In the genomic region with DNA sequence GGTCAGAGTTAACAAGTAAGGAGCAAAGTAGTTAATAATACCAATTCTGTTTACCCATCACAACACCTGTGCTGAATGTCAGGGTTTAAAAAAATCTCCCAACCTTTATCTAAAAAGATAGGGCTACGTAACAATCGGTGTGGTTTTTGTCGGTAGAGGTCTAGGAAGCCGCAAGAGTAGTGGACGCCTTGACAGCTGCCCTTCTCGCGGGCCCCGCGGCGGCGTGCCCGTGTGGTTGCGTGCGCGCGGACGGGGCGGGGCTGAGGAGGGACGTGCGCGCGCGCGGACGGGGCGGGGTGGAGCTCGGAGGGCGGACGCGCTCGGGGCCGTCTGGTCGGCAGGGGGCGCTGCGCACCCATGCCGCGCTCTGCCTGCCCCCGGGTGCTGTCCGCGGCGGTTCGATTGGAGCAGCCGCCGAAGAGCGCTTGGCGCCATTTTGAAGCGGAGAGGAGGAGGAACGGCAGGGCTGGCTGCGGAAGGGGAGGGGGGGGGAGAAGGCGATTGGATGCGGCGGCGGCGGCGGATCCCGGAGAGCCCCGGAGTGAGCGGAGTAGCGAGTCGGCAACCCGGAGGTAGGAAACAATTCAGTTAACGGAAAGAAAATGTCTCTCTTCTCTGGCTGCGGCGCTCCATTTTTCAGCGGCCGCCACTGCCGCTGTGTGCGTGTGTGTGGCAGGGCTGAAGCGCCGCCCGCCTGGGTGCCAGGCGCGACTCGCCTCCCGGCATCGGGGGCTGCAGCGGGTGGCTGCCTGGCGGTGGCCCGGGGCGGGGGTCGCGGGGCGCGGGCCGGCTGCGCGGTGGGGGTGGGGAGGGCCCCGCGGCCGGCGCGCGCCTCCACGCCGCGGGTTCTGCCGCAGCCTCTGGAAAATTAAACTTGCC, we compare ENCODE assay signal across 1 cellular context.
TF ChIP-seq lines count a peak whose summit lies in the region.

A gene with protein sequence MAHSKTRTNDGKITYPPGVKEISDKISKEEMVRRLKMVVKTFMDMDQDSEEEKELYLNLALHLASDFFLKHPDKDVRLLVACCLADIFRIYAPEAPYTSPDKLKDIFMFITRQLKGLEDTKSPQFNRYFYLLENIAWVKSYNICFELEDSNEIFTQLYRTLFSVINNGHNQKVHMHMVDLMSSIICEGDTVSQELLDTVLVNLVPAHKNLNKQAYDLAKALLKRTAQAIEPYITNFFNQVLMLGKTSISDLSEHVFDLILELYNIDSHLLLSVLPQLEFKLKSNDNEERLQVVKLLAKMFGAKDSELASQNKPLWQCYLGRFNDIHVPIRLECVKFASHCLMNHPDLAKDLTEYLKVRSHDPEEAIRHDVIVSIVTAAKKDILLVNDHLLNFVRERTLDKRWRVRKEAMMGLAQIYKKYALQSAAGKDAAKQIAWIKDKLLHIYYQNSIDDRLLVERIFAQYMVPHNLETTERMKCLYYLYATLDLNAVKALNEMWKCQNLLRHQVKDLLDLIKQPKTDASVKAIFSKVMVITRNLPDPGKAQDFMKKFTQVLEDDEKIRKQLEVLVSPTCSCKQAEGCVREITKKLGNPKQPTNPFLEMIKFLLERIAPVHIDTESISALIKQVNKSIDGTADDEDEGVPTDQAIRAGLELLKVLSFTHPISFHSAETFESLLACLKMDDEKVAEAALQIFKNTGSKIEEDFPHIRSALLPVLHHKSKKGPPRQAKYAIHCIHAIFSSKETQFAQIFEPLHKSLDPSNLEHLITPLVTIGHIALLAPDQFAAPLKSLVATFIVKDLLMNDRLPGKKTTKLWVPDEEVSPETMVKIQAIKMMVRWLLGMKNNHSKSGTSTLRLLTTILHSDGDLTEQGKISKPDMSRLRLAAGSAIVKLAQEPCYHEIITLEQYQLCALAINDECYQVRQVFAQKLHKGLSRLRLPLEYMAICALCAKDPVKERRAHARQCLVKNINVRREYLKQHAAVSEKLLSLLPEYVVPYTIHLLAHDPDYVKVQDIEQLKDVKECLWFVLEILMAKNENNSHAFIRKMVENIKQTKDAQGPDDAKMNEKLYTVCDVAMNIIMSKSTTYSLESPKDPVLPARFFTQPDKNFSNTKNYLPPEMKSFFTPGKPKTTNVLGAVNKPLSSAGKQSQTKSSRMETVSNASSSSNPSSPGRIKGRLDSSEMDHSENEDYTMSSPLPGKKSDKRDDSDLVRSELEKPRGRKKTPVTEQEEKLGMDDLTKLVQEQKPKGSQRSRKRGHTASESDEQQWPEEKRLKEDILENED (N-terminal part only) (plus strand): TSS at position 431 of the 879 bp plus-strand sequence. CDS start 62,321 bp downstream, outside the sequence.

TF ChIP-seq in HepG2, 621 proteins besides CTCF, POLR2A, EP300 and RAD21 (continued from another document and continues in another):
- TF ChIP-seq, protein P1, sequence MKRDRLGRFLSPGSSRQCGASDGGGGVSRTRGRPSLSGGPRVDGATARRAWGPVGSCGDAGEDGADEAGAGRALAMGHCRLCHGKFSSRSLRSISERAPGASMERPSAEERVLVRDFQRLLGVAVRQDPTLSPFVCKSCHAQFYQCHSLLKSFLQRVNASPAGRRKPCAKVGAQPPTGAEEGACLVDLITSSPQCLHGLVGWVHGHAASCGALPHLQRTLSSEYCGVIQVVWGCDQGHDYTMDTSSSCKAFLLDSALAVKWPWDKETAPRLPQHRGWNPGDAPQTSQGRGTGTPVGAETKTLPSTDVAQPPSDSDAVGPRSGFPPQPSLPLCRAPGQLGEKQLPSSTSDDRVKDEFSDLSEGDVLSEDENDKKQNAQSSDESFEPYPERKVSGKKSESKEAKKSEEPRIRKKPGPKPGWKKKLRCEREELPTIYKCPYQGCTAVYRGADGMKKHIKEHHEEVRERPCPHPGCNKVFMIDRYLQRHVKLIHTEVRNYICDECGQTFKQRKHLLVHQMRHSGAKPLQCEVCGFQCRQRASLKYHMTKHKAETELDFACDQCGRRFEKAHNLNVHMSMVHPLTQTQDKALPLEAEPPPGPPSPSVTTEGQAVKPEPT (CRISPR knock-in tag; IDR thresholded peaks at IDR 0.05; ENCODE audit: low read depth) = peak; percentile 79; the same call in 1 of the 2 replicates
- TF ChIP-seq ZNF775 (CRISPR knock-in tag; IDR thresholded peaks at IDR 0.05; ENCODE audit: borderline replicate concordance) (no peak), MEIS1 (CRISPR knock-in tag; IDR thresholded peaks at IDR 0.05; ENCODE audit: borderline replicate concordance) (peak; percentile 43), FIP1L1 (IDR thresholded peaks at IDR 0.05; ENCODE audit: borderline replicate concordance, insufficient read depth, low read depth, low read length) (no peak), ZNF441 (CRISPR knock-in tag; IDR thresholded peaks at IDR 0.05; ENCODE audit: borderline replicate concordance) (0 out of 2 replicates have a peak, but pooled peaks have one; percentile 55), SRSF1 (optimal IDR thresholded peaks at IDR 0.05; ENCODE audit: low read depth, low read length) (peak; percentile 50), ZNF720 (CRISPR knock-in tag; IDR thresholded peaks at IDR 0.05) (no peak), ZNF160 (CRISPR knock-in tag; IDR thresholded peaks at IDR 0.05) (no peak), PPARG (CRISPR knock-in tag; conservative IDR thresholded peaks at IDR 0.05) (no peak), RXRB (CRISPR knock-in tag; IDR thresholded peaks at IDR 0.05; ENCODE audit: borderline replicate concordance) (0 out of 2 replicates have a peak, but pooled peaks have one; percentile 17), WIZ (CRISPR knock-in tag; IDR thresholded peaks at IDR 0.05) (no peak), ZNF737 (CRISPR knock-in tag; IDR thresholded peaks at IDR 0.05; ENCODE audit: borderline replicate concordance) (no peak), SIN3B (IDR thresholded peaks at IDR 0.05; ENCODE audit: low read length) (no peak), ZFP37 (CRISPR knock-in tag; IDR thresholded peaks at IDR 0.05; ENCODE audit: borderline replicate concordance) (no peak), SKI (IDR thresholded peaks at IDR 0.05; ENCODE audit: partially characterized antibody) (peak; percentile 69), CENPX (CRISPR knock-in tag; IDR thresholded peaks at IDR 0.05) (no peak), YEATS4 (CRISPR knock-in tag; IDR thresholded peaks at IDR 0.05; ENCODE audit: borderline replicate concordance) (peak; percentile 77), SP1 (IDR thresholded peaks at IDR 0.05) (no peak), SP1 (CRISPR knock-in tag; IDR thresholded peaks at IDR 0.05) (peak; percentile 88), YY1 (IDR thresholded peaks at IDR 0.05; ENCODE audit: insufficient read depth, insufficient replicate concordance, low read depth, low read length) (peak; percentile 96), SP5 (CRISPR knock-in tag; IDR thresholded peaks at IDR 0.05; ENCODE audit: borderline replicate concordance, low read depth) (0 out of 2 replicates have a peak, but pooled peaks have one; percentile 43), GATAD1 (CRISPR knock-in tag; IDR thresholded peaks at IDR 0.05) (peak; percentile 38; the same call in 1 of the 2 replicates), SPEN (CRISPR knock-in tag; IDR thresholded peaks at IDR 0.05; ENCODE audit: low read depth) (peak; percentile 50; the same call in 1 of the 2 replicates), ZNF260 (CRISPR knock-in tag; IDR thresholded peaks at IDR 0.05; ENCODE audit: borderline replicate concordance, low read depth) (no peak), ZNF207 (IDR thresholded peaks at IDR 0.05; ENCODE audit: borderline replicate concordance) (no peak), SAP130 (CRISPR knock-in tag; IDR thresholded peaks at IDR 0.05; ENCODE audit: low read depth) (peak; percentile 79), DNMT1 (CRISPR knock-in tag; IDR thresholded peaks at IDR 0.05) (no peak), BORCS8-MEF2B (CRISPR knock-in tag; IDR thresholded peaks at IDR 0.05) (peak; percentile 76; the same call in 1 of the 2 replicates), KAT8 (CRISPR knock-in tag; IDR thresholded peaks at IDR 0.05) (no peak), PHF20 (CRISPR knock-in tag; IDR thresholded peaks at IDR 0.05) (peak; percentile 59; the same call in 1 of the 2 replicates), MEIS2 (CRISPR knock-in tag; IDR thresholded peaks at IDR 0.05) (peak; percentile 46; the same call in 1 of the 2 replicates), ISX (CRISPR knock-in tag; conservative IDR thresholded peaks at IDR 0.05) (no peak), MYNN (CRISPR knock-in tag; IDR thresholded peaks at IDR 0.05; ENCODE audit: low read depth) (no peak), ZNF383 (CRISPR knock-in tag; IDR thresholded peaks at IDR 0.05; ENCODE audit: borderline replicate concordance) (0 out of 2 replicates have a peak, but pooled peaks have one; percentile 56)
- TF ChIP-seq, protein P2, sequence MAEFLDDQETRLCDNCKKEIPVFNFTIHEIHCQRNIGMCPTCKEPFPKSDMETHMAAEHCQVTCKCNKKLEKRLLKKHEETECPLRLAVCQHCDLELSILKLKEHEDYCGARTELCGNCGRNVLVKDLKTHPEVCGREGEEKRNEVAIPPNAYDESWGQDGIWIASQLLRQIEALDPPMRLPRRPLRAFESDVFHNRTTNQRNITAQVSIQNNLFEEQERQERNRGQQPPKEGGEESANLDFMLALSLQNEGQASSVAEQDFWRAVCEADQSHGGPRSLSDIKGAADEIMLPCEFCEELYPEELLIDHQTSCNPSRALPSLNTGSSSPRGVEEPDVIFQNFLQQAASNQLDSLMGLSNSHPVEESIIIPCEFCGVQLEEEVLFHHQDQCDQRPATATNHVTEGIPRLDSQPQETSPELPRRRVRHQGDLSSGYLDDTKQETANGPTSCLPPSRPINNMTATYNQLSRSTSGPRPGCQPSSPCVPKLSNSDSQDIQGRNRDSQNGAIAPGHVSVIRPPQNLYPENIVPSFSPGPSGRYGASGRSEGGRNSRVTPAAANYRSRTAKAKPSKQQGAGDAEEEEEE (CRISPR knock-in tag; IDR thresholded peaks at IDR 0.05; ENCODE audit: borderline replicate concordance) = no peak
- TF ChIP-seq, protein P3, sequence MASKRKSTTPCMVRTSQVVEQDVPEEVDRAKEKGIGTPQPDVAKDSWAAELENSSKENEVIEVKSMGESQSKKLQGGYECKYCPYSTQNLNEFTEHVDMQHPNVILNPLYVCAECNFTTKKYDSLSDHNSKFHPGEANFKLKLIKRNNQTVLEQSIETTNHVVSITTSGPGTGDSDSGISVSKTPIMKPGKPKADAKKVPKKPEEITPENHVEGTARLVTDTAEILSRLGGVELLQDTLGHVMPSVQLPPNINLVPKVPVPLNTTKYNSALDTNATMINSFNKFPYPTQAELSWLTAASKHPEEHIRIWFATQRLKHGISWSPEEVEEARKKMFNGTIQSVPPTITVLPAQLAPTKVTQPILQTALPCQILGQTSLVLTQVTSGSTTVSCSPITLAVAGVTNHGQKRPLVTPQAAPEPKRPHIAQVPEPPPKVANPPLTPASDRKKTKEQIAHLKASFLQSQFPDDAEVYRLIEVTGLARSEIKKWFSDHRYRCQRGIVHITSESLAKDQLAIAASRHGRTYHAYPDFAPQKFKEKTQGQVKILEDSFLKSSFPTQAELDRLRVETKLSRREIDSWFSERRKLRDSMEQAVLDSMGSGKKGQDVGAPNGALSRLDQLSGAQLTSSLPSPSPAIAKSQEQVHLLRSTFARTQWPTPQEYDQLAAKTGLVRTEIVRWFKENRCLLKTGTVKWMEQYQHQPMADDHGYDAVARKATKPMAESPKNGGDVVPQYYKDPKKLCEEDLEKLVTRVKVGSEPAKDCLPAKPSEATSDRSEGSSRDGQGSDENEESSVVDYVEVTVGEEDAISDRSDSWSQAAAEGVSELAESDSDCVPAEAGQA (IDR thresholded peaks at IDR 0.05; ENCODE audit: low read depth) = peak; percentile 77; the same call in 1 of the 2 replicates
- TF ChIP-seq, protein P3 (CRISPR knock-in tag; IDR thresholded peaks at IDR 0.05; ENCODE audit: borderline replicate concordance) = no peak
- TF ChIP-seq, protein P4, sequence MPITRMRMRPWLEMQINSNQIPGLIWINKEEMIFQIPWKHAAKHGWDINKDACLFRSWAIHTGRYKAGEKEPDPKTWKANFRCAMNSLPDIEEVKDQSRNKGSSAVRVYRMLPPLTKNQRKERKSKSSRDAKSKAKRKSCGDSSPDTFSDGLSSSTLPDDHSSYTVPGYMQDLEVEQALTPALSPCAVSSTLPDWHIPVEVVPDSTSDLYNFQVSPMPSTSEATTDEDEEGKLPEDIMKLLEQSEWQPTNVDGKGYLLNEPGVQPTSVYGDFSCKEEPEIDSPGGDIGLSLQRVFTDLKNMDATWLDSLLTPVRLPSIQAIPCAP (CRISPR knock-in tag; IDR thresholded peaks at IDR 0.05; ENCODE audit: low read depth) = no peak
- TF ChIP-seq, protein P5, sequence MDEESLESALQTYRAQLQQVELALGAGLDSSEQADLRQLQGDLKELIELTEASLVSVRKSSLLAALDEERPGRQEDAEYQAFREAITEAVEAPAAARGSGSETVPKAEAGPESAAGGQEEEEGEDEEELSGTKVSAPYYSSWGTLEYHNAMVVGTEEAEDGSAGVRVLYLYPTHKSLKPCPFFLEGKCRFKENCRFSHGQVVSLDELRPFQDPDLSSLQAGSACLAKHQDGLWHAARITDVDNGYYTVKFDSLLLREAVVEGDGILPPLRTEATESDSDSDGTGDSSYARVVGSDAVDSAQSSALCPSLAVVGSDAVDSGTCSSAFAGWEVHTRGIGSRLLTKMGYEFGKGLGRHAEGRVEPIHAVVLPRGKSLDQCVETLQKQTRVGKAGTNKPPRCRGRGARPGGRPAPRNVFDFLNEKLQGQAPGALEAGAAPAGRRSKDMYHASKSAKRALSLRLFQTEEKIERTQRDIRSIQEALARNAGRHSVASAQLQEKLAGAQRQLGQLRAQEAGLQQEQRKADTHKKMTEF (CRISPR knock-in tag; IDR thresholded peaks at IDR 0.05) = peak; percentile 41; the same call in 1 of the 2 replicates
- TF ChIP-seq, protein P6, sequence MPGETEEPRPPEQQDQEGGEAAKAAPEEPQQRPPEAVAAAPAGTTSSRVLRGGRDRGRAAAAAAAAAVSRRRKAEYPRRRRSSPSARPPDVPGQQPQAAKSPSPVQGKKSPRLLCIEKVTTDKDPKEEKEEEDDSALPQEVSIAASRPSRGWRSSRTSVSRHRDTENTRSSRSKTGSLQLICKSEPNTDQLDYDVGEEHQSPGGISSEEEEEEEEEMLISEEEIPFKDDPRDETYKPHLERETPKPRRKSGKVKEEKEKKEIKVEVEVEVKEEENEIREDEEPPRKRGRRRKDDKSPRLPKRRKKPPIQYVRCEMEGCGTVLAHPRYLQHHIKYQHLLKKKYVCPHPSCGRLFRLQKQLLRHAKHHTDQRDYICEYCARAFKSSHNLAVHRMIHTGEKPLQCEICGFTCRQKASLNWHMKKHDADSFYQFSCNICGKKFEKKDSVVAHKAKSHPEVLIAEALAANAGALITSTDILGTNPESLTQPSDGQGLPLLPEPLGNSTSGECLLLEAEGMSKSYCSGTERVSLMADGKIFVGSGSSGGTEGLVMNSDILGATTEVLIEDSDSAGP (CRISPR knock-in tag; IDR thresholded peaks at IDR 0.05; ENCODE audit: borderline replicate concordance) = peak; percentile 69; the same call in 1 of the 2 replicates
